In the genomic region with DNA sequence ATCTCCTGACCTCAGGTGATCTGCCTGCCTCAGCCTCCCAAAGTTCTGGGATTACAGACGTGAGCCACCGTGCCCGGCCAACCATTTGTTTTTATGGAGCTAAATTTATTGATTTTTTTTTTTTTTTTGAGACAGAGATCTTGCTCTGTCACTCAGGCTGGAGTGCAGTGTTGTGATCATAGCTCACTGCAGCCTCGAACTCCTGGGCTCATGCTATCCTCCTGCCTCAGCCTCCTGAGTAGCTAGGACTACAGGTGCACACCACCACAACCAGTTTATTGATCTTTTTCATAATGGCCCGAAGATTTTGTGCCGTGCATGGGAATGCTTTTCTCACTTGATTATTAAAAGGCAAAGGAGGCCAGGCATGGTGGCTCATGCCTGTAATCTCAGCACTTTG, we compare ENCODE assay signal across 4 cellular contexts. TPM values are rescaled to one million over a fixed set of nuclear protein-coding genes. Genes with fewer than 3 reads are reported as not detected.
"Had no signal": no experiment of that assay in that cellular context is flagged by ENCODE, and none has a peak within 500 bp of the region (broad histone marks: within the 10 kb centered on the region; RNA-seq: fewer than 3 reads in every experiment).

No MANE protein-coding gene starts in this region.

RNA-seq across cellular contexts. Expression of gene MMP9, which starts 19.9 kb away (rescaled TPM):
- total RNA-seq: HT-29, K562 had no signal
- polyA plus RNA-seq: IgD-negative memory B cell had no signal

RNA-seq across cellular contexts. Expression of gene SLC12A5, which starts 40.2 kb away (rescaled TPM):
- total RNA-seq: HT-29, IMR-90 had no signal
